In genomic region chr12:57632898-57633825, GRCh38 we compare ENCODE assay signal across 1 cellular context.
TF ChIP-seq lines count a peak whose summit lies in the region.

Gene B4GALNT1 (minus strand): TSS chr12:57633201. CDS start chr12:57632132, 1,069 bp downstream.

TF ChIP-seq in HepG2, 621 proteins besides CTCF, POLR2A, EP300 and RAD21 (continued from another document and continues in another):
- TF ChIP-seq RFXAP (CRISPR knock-in tag; IDR thresholded peaks at IDR 0.05; ENCODE audit: borderline replicate concordance) = 0 out of 2 replicates have a peak, but pooled peaks have one; percentile 21
- TF ChIP-seq ZNF607 (CRISPR knock-in tag; IDR thresholded peaks at IDR 0.05; ENCODE audit: borderline replicate concordance) = peak; percentile 87; the same call in 1 of the 2 replicates
- 0 out of 2 replicates have a peak, but pooled peaks have one; percentile 60 for TF ChIP-seq ZNF205 (CRISPR knock-in tag; IDR thresholded peaks at IDR 0.05)
- no peak for TF ChIP-seq ZZZ3 (CRISPR knock-in tag; IDR thresholded peaks at IDR 0.05; ENCODE audit: borderline replicate concordance)
- peak; percentile 88; the same call in 1 of the 2 replicates for TF ChIP-seq ZNF691 (CRISPR knock-in tag; IDR thresholded peaks at IDR 0.05; ENCODE audit: borderline replicate concordance, low read depth)
- 0 out of 2 replicates have a peak, but pooled peaks have one; percentile 44 for TF ChIP-seq ZNF784 (CRISPR knock-in tag; IDR thresholded peaks at IDR 0.05; ENCODE audit: borderline replicate concordance)
- 0 out of 2 replicates have a peak, but pooled peaks have one; percentile 67 for TF ChIP-seq ZBTB38 (CRISPR knock-in tag; IDR thresholded peaks at IDR 0.05)
- peak; percentile 58; the same call in 1 of the 2 replicates for TF ChIP-seq ZNF572 (CRISPR knock-in tag; IDR thresholded peaks at IDR 0.05)
- TF ChIP-seq ZBTB44 (CRISPR knock-in tag; IDR thresholded peaks at IDR 0.05) = no peak
- TF ChIP-seq HNRNPLL (IDR thresholded peaks at IDR 0.05; ENCODE audit: low read depth, low read length, poor library complexity, severe bottlenecking) = peak; percentile 63
- peak; percentile 40; the same call in 1 of the 2 replicates for TF ChIP-seq ZBTB33 (CRISPR knock-in tag; IDR thresholded peaks at IDR 0.05)
- no peak for TF ChIP-seq USF2 (IDR thresholded peaks at IDR 0.05; ENCODE audit: low read depth, low read length)
- no peak for TF ChIP-seq USF2 (CRISPR knock-in tag; IDR thresholded peaks at IDR 0.05; ENCODE audit: borderline replicate concordance)
- no peak for TF ChIP-seq NFIB (CRISPR knock-in tag; IDR thresholded peaks at IDR 0.05; ENCODE audit: borderline replicate concordance)
- TF ChIP-seq ZNF20 (CRISPR knock-in tag; IDR thresholded peaks at IDR 0.05) = no peak
- TF ChIP-seq CCDC6 (CRISPR knock-in tag; IDR thresholded peaks at IDR 0.05) = 0 out of 2 replicates have a peak, but pooled peaks have one; percentile 41
- TF ChIP-seq, protein P1, sequence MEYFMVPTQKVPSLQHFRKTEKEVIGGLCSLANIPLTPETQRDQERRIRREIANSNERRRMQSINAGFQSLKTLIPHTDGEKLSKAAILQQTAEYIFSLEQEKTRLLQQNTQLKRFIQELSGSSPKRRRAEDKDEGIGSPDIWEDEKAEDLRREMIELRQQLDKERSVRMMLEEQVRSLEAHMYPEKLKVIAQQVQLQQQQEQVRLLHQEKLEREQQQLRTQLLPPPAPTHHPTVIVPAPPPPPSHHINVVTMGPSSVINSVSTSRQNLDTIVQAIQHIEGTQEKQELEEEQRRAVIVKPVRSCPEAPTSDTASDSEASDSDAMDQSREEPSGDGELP (IDR thresholded peaks at IDR 0.05; ENCODE audit: borderline replicate concordance, low read depth) = no peak
- peak; percentile 52; the same call in 1 of the 2 replicates for TF ChIP-seq E2F1 (CRISPR knock-in tag; IDR thresholded peaks at IDR 0.05)
- peak; percentile 22; the same call in 1 of the 2 replicates for TF ChIP-seq ZSCAN12 (CRISPR knock-in tag; IDR thresholded peaks at IDR 0.05)
- peak; percentile 51; the same call in 1 of the 2 replicates for TF ChIP-seq PHF21A (CRISPR knock-in tag; IDR thresholded peaks at IDR 0.05)
- 0 out of 2 replicates have a peak, but pooled peaks have one; percentile 43 for TF ChIP-seq SP2 (CRISPR knock-in tag; IDR thresholded peaks at IDR 0.05)
- TF ChIP-seq ZNF430 (CRISPR knock-in tag; IDR thresholded peaks at IDR 0.05) = 0 out of 2 replicates have a peak, but pooled peaks have one; percentile 70
- peak; percentile 91 for TF ChIP-seq BCL3 (CRISPR knock-in tag; IDR thresholded peaks at IDR 0.05)
- TF ChIP-seq, protein P2, sequence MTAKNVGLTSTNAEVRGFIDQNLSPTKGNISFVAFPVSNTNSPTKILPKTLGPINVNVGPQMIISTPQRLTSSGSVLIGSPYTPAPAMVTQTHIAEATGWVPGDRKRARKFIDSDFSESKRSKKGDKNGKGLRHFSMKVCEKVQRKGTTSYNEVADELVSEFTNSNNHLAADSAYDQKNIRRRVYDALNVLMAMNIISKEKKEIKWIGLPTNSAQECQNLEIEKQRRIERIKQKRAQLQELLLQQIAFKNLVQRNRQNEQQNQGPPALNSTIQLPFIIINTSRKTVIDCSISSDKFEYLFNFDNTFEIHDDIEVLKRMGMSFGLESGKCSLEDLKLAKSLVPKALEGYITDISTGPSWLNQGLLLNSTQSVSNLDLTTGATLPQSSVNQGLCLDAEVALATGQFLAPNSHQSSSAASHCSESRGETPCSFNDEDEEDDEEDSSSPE (CRISPR knock-in tag; IDR thresholded peaks at IDR 0.05) = peak; percentile 89
- peak; percentile 55; the same call in 1 of the 2 replicates for TF ChIP-seq GFI1 (CRISPR knock-in tag; IDR thresholded peaks at IDR 0.05; ENCODE audit: borderline replicate concordance)
- no peak for TF ChIP-seq ZNF350 (CRISPR knock-in tag; IDR thresholded peaks at IDR 0.05; ENCODE audit: borderline replicate concordance, low read depth)
- peak; percentile 39; the same call in 1 of the 2 replicates for TF ChIP-seq MAZ (IDR thresholded peaks at IDR 0.05; ENCODE audit: borderline replicate concordance, low read depth, low read length)
- no peak; the same call in 1 of the 2 replicates for TF ChIP-seq MAZ (CRISPR knock-in tag; IDR thresholded peaks at IDR 0.05; ENCODE audit: low read depth)
- TF ChIP-seq ZNF792 (CRISPR knock-in tag; IDR thresholded peaks at IDR 0.05) = 0 out of 2 replicates have a peak, but pooled peaks have one; percentile 55
- TF ChIP-seq, protein P3, sequence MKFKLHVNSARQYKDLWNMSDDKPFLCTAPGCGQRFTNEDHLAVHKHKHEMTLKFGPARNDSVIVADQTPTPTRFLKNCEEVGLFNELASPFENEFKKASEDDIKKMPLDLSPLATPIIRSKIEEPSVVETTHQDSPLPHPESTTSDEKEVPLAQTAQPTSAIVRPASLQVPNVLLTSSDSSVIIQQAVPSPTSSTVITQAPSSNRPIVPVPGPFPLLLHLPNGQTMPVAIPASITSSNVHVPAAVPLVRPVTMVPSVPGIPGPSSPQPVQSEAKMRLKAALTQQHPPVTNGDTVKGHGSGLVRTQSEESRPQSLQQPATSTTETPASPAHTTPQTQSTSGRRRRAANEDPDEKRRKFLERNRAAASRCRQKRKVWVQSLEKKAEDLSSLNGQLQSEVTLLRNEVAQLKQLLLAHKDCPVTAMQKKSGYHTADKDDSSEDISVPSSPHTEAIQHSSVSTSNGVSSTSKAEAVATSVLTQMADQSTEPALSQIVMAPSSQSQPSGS (CRISPR knock-in tag; IDR thresholded peaks at IDR 0.05) = no peak
- peak; percentile 33; the same call in 1 of the 2 replicates for TF ChIP-seq SMC3 (IDR thresholded peaks at IDR 0.05; ENCODE audit: low read length)
- TF ChIP-seq, protein P4, sequence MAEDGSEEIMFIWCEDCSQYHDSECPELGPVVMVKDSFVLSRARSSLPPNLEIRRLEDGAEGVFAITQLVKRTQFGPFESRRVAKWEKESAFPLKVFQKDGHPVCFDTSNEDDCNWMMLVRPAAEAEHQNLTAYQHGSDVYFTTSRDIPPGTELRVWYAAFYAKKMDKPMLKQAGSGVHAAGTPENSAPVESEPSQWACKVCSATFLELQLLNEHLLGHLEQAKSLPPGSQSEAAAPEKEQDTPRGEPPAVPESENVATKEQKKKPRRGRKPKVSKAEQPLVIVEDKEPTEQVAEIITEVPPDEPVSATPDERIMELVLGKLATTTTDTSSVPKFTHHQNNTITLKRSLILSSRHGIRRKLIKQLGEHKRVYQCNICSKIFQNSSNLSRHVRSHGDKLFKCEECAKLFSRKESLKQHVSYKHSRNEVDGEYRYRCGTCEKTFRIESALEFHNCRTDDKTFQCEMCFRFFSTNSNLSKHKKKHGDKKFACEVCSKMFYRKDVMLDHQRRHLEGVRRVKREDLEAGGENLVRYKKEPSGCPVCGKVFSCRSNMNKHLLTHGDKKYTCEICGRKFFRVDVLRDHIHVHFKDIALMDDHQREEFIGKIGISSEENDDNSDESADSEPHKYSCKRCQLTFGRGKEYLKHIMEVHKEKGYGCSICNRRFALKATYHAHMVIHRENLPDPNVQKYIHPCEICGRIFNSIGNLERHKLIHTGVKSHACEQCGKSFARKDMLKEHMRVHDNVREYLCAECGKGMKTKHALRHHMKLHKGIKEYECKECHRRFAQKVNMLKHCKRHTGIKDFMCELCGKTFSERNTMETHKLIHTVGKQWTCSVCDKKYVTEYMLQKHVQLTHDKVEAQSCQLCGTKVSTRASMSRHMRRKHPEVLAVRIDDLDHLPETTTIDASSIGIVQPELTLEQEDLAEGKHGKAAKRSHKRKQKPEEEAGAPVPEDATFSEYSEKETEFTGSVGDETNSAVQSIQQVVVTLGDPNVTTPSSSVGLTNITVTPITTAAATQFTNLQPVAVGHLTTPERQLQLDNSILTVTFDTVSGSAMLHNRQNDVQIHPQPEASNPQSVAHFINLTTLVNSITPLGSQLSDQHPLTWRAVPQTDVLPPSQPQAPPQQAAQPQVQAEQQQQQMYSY (CRISPR knock-in tag; IDR thresholded peaks at IDR 0.05) = no peak
- TF ChIP-seq MLX (CRISPR knock-in tag; IDR thresholded peaks at IDR 0.05) = no peak
- TF ChIP-seq JUN (CRISPR knock-in tag; IDR thresholded peaks at IDR 0.05) = 0 out of 2 replicates have a peak, but pooled peaks have one; percentile 40
- TF ChIP-seq SALL1 (CRISPR knock-in tag; IDR thresholded peaks at IDR 0.05) = peak; percentile 72
- TF ChIP-seq ZNF879 (CRISPR knock-in tag; IDR thresholded peaks at IDR 0.05) = no peak
- TF ChIP-seq TEAD3 (CRISPR knock-in tag; optimal IDR thresholded peaks at IDR 0.05; ENCODE audit: borderline replicate concordance) = peak; percentile 79
- peak; percentile 77 for TF ChIP-seq ERF (CRISPR knock-in tag; IDR thresholded peaks at IDR 0.05)
- no peak for TF ChIP-seq CHD4 (IDR thresholded peaks at IDR 0.05; ENCODE audit: borderline replicate concordance, low read length)
